8 cellular contexts compared by ENCODE assay signal in genomic region chr22:17121235-17122195, GRCh38. TPM values are rescaled to one million over a fixed set of nuclear protein-coding genes. Genes with fewer than 3 reads are reported as not detected.
DNase-seq lines count a peak whose midpoint lies in the region; ATAC-seq and TF ChIP-seq lines count a peak whose summit lies in the region.

TSS of gene TMEM121B (minus strand) at chr22:17121360. CDS start at chr22:17121127, 233 bp downstream.

- H4K8ac ChIP-seq in H9 (replicated peaks; ENCODE audit: insufficient read length, low read depth, low read length), result no peak within 1 kb of the TSS

- H3K14ac ChIP-seq in H9 (ENCODE audit: insufficient read depth, low read length), result peak within 1 kb of the TSS; percentile 81

- no peak within 1 kb of the TSS for H3K56ac ChIP-seq in H9 (ENCODE audit: insufficient read length, low read depth, low read length)

- H3K4me1 Mint-ChIP-seq in H9, result peaks cover 29 to 33% of the 10 kb centered on the region in 2 experiments

- H3K9me3 Mint-ChIP-seq in H9, result no peaks in the 10 kb centered on the region

- peak within 1 kb of the TSS; percentile 14 for H3K9ac ChIP-seq in H9 (ENCODE audit: extremely low read depth, insufficient read length, low read length)

- no peaks in the 10 kb centered on the region for H3K79me1 ChIP-seq in H9 (ENCODE audit: insufficient read depth, low read depth, low read length, poor library complexity, severe bottlenecking)

- ATAC-seq in right cardiac atrium (peak; percentile 81 to 85), HG03432 (IDR thresholded peaks at IDR 0.05; ENCODE audit: unreplicated experiment) (no peak), GM21576 (IDR thresholded peaks at IDR 0.05; ENCODE audit: unreplicated experiment) (no peak)

- no peak within 1 kb of the TSS for H2BK5ac ChIP-seq in H9 (ENCODE audit: insufficient read length, low read length)

- no peak within 1 kb of the TSS for H2BK120ac ChIP-seq in H9 (ENCODE audit: low read depth, low read length, poor library complexity, severe bottlenecking)

- H3K4me1 ChIP-seq in H9 (ENCODE audit: insufficient read depth, low read length) (no peaks in the 10 kb centered on the region; the same call in 1 of the 2 replicates), adrenal gland (replicated peaks in 1 of 2) (peaks cover 7 to 10% of the 10 kb centered on the region in 2 donors), right cardiac atrium (ENCODE audit: control insufficient read depth, insufficient read depth, low read length) (no peaks in the 10 kb centered on the region)

- intact Hi-C loops in adrenal gland (cut with DNase I), result loop anchor here in 1 of 2 donors (5.0 kb wide), 1 partner anchor 41 kb away; no protein-coding TSS in a partner anchor
- intact Hi-C loops in right cardiac atrium (cut with DNase I), result no loop called here
- intact Hi-C loops in posterior vena cava (cut with DNase I), result no loop called here

- no peak within 1 kb of the TSS for H2BK15ac ChIP-seq in H9 (ENCODE audit: low read depth, low read length)

- no peak within 1 kb of the TSS for H3K23ac ChIP-seq in H9 (ENCODE audit: insufficient read length, low read depth, low read length)

- no peak within 1 kb of the TSS for H4K91ac ChIP-seq in H9 (ENCODE audit: insufficient read length, low read depth, low read length)

- TF ChIP-seq POLR2A in adrenal gland (IDR thresholded peaks at IDR 0.05), result no peak

- H3K4me3 ChIP-seq in AG09309 (ENCODE audit: control insufficient read depth, low read depth, low read length) (peak within 1 kb of the TSS; percentile 14), adrenal gland (peak within 1 kb of the TSS in 2 of 4 donors; percentile 19 to 64), right cardiac atrium (ENCODE audit: low read length) (peak within 1 kb of the TSS; percentile 62)

- no peak within 1 kb of the TSS for H3K4ac ChIP-seq in H9 (ENCODE audit: low read depth, low read length)

- no peaks in the 10 kb centered on the region for H3K27me3 ChIP-seq in H9 (ENCODE audit: insufficient read depth, low read length)
- peaks cover 6% of the 10 kb centered on the region for H3K27me3 ChIP-seq in adrenal gland
- H3K27me3 ChIP-seq in right cardiac atrium (ENCODE audit: control insufficient read depth, insufficient read depth), result no peaks in the 10 kb centered on the region

- H3K23me2 ChIP-seq in H9 (ENCODE audit: insufficient read length, low read depth, low read length, poor library complexity, severe bottlenecking), result peaks cover 6% of the 10 kb centered on the region

- no peak within 1 kb of the TSS for H2BK12ac ChIP-seq in H9 (ENCODE audit: insufficient read length, low read depth, low read length)

- H3K27me3 Mint-ChIP-seq in H9 (ENCODE audit: low read depth), result peaks cover 7% of the 10 kb centered on the region

- H3K36me3 ChIP-seq in adrenal gland (replicated peaks in 1 of 2), result no peaks in the 10 kb centered on the region

- H3K27ac ChIP-seq in H9 (ENCODE audit: insufficient read length, low read depth, low read length), result no peak within 1 kb of the TSS
- H3K27ac ChIP-seq in adrenal gland, result peak within 1 kb of the TSS in 1 of 5 donors; percentile 47
- peak within 1 kb of the TSS; percentile 13 for H3K27ac ChIP-seq in right cardiac atrium (ENCODE audit: low read length)

- H3T11ph ChIP-seq in H9 (ENCODE audit: low read length), result no peak within 1 kb of the TSS

- peak within 1 kb of the TSS; percentile 73 to 87 for H3K4me3 Mint-ChIP-seq in H9

- H2AK5ac ChIP-seq in H9 (ENCODE audit: insufficient read length, low read length), result no peak within 1 kb of the TSS

- H3K9me3 ChIP-seq in H9 (ENCODE audit: control insufficient read depth, low read depth, low read length), result no peaks in the 10 kb centered on the region
- H3K9me3 ChIP-seq in adrenal gland (replicated peaks in 1 of 3), result no peaks in the 10 kb centered on the region
- H3K9me3 ChIP-seq in right cardiac atrium (ENCODE audit: control insufficient read depth, low read length), result no peaks in the 10 kb centered on the region

- DNase-seq in AG09309 (ENCODE audit: low read depth), result no peak
- peak; percentile 95 for DNase-seq in H9
- DNase-seq in NCI-H524 treated with DMSO at 0.1 percent for 48 hours (lab: John Stamatoyannopoulos, UW), result peak; percentile 41
- DNase-seq in adrenal gland, result peak; percentile 59 to 90 (median 64)
- DNase-seq in right cardiac atrium, result peak; percentile 83 to 92 (median 88)
- DNase-seq in posterior vena cava (ENCODE audit: low spot score), result peak; percentile 91

- no peak within 1 kb of the TSS for H4K5ac ChIP-seq in H9 (ENCODE audit: insufficient read length, low read depth, low read length)

- TF ChIP-seq CTCF in AG09309 (IDR thresholded peaks at IDR 0.05; ENCODE audit: control insufficient read depth, insufficient read depth, low read depth, low read length, missing control alignments) (no peak), H9 (conservative IDR thresholded peaks at IDR 0.05) (no peak), adrenal gland (IDR thresholded peaks at IDR 0.05) (no peak)

- no peak within 1 kb of the TSS for H2AFZ ChIP-seq in H9 (ENCODE audit: low read length)

- H4K20me1 ChIP-seq in H9 (ENCODE audit: control insufficient read depth, insufficient read depth, insufficient read length), result no peaks in the 10 kb centered on the region

- WGBS in H9 (ENCODE audit: extremely low coverage, insufficient read length, low lambda C conversion rate), result no CpG with 5 or more reads among the region's 69 CpGs
- 7 to 17% (median 11%) methylated on average over 34 to 69 of the region's 69 CpGs for WGBS in adrenal gland, 4 donors
- 7% methylated on average over 69 of the region's 69 CpGs for WGBS in right cardiac atrium

- H3K4me2 ChIP-seq in H9 (ENCODE audit: insufficient read depth, insufficient read length, low read length), result peak within 1 kb of the TSS; percentile 45

- peak within 1 kb of the TSS in 1 of 3 experiments; percentile 10; a peak in 1 of 7 replicates for H3K27ac Mint-ChIP-seq in H9

- H3K79me2 ChIP-seq in H9 (ENCODE audit: insufficient read depth, low read length), result no peaks in the 10 kb centered on the region

- no peak within 1 kb of the TSS for H2BK20ac ChIP-seq in H9 (ENCODE audit: low read depth, low read length, poor library complexity, severe bottlenecking)

- H3K18ac ChIP-seq in H9 (ENCODE audit: insufficient read length, low read depth, low read length), result peak within 1 kb of the TSS; percentile 80

- peaks cover 0 to 4% (median 0%) of the 10 kb centered on the region in 3 experiments; a peak in 2 of 7 replicates for H3K36me3 Mint-ChIP-seq in H9 (ENCODE audit: insufficient read depth in 1 of 3, low read depth in 3 of 3)

RNA-seq across cellular contexts. Expression of gene TMEM121B, which starts in this region (rescaled TPM):
- total RNA-seq in H9 (2021) (8.1 and 8.7 TPM in 2 replicates), adrenal gland (1 to 10 TPM in 6 of 8 donors, under 1 TPM in 2; 0.60 to 2.3 (median 1.4) TPM), right cardiac atrium (1 to 10 TPM in 3 of 4 donors, under 1 TPM in 1; 0.56 to 1.9 (median 1.1) TPM), posterior vena cava (under 1 TPM; 0.38 to 0.74 TPM)
- polyA plus RNA-seq in adrenal gland (under 1 TPM; 0.24 to 0.79 (median 0.30) TPM), right cardiac atrium (0.68 TPM)

Comparison
In these comparisons a context has a peak if more than half of its experiments do, and no peak if none do; other contexts are left out.
1. Peak in DNase-seq in posterior vena cava; RNA of the gene not detected or under 1 TPM.
2. ATAC-seq: peak in right cardiac atrium (2 of 2); none in HG03432 (single experiment) and GM21576 (single experiment).